Comparison of ENCODE assay signal across 9 cellular contexts in genomic region chr13:26037302-26037701, GRCh38. TPM values are rescaled to one million over a fixed set of nuclear protein-coding genes. Genes with fewer than 3 reads are reported as not detected.
DNase-seq lines count a peak whose midpoint lies in the region; ATAC-seq and TF ChIP-seq lines count a peak whose summit lies in the region.
"Had no signal": no experiment of that assay in that cellular context is flagged by ENCODE, and none has a peak within 500 bp of the region (broad histone marks: within the 10 kb centered on the region; RNA-seq: fewer than 3 reads in every experiment).

No MANE protein-coding gene starts in this region.

- no peaks in the 10 kb centered on the region for H4K20me1 ChIP-seq in MM.1S (ENCODE audit: insufficient read depth, low read length)

- peaks cover 0 to 3% (median 0%) of the 10 kb centered on the region in 7 donors for H3K4me1 Mint-ChIP-seq in naive thymus-derived CD4-positive, alpha-beta T cell
- H3K4me1 Mint-ChIP-seq in T-helper 2 cell treated with Interferon-gamma antibody and Interleukin-4, amounts not matched to agents 5 μg/mL and 100 μg/mL, for 36 hours (ENCODE audit: low read depth): peaks cover 1% of the 10 kb centered on the region
- H3K4me1 Mint-ChIP-seq: brain had no signal

- H3K4me2 ChIP-seq in MM.1S (ENCODE audit: low read depth, low read length): no peak overlapping the region

- no peaks in the 10 kb centered on the region for H3K9me3 ChIP-seq in MM.1S (replicated peaks; ENCODE audit: insufficient read depth, low read length)
- no peaks in the 10 kb centered on the region for H3K9me3 ChIP-seq in naive thymus-derived CD4-positive, alpha-beta T cell (ENCODE audit: control insufficient read depth in 2 of 3, low read length in 3 of 3)

- H3F3A ChIP-seq in MM.1S (ENCODE audit: insufficient read depth, low read length): no peaks in the 10 kb centered on the region

- no peak overlapping the region for H3K27ac ChIP-seq in MM.1S (ENCODE audit: low read length)
- H3K27ac ChIP-seq in naive thymus-derived CD4-positive, alpha-beta T cell (ENCODE audit: low read depth, low read length): no peak overlapping the region

- H3K4me3 Mint-ChIP-seq in naive thymus-derived CD4-positive, alpha-beta T cell: no peak overlapping the region
- H3K4me3 Mint-ChIP-seq in T-helper 2 cell treated with Interferon-gamma antibody and Interleukin-4, amounts not matched to agents 5 μg/mL and 100 μg/mL, for 36 hours: no peak overlapping the region
- H3K4me3 Mint-ChIP-seq: brain had no signal

- no peak overlapping the region for H3K9ac ChIP-seq in MM.1S (ENCODE audit: low read length)

- CTCF ChIA-PET in naive thymus-derived CD4-positive, alpha-beta T cell (lab: Charles Lee): interaction anchor here (1.1 to 1.5 kb wide), 3 partner anchors 24 to 214 kb away, joined by 3 to 4 read pairs (median 3); no protein-coding TSS in a partner anchor

- no peaks in the 10 kb centered on the region for H3K79me2 ChIP-seq in MM.1S (ENCODE audit: low read length)

- H3K27ac Mint-ChIP-seq in naive thymus-derived CD4-positive, alpha-beta T cell: no peak overlapping the region
- no peak overlapping the region for H3K27ac Mint-ChIP-seq in T-helper 2 cell treated with Interferon-gamma antibody and Interleukin-4, amounts not matched to agents 5 μg/mL and 100 μg/mL, for 36 hours
- H3K27ac Mint-ChIP-seq: brain had no signal

- H3K9me2 ChIP-seq in MM.1S (replicated peaks; ENCODE audit: insufficient read depth, low read length): no peaks in the 10 kb centered on the region

- H3K27me3 ChIP-seq in MM.1S (replicated peaks; ENCODE audit: insufficient read depth, low read length): no peaks in the 10 kb centered on the region
- H3K27me3 ChIP-seq in naive thymus-derived CD4-positive, alpha-beta T cell (ENCODE audit: control insufficient read depth in 2 of 2, insufficient read depth in 2 of 2, low read length in 2 of 2): no peaks in the 10 kb centered on the region

- H3K36me3 Mint-ChIP-seq in naive thymus-derived CD4-positive, alpha-beta T cell: peaks cover 0 to 4% (median 0%) of the 10 kb centered on the region in 5 donors
- no peaks in the 10 kb centered on the region for H3K36me3 Mint-ChIP-seq in T-helper 2 cell treated with Interferon-gamma antibody and Interleukin-4, amounts not matched to agents 5 μg/mL and 100 μg/mL, for 36 hours (ENCODE audit: low read depth)
- H3K36me3 Mint-ChIP-seq: brain had no signal

- no peaks in the 10 kb centered on the region for H3K4me1 ChIP-seq in MM.1S (ENCODE audit: low read length)
- no peaks in the 10 kb centered on the region for H3K4me1 ChIP-seq in naive thymus-derived CD4-positive, alpha-beta T cell (ENCODE audit: control insufficient read depth in 2 of 2, insufficient read depth in 2 of 2, low read length in 2 of 2)

- peaks cover 0 to 8% (median 3%) of the 10 kb centered on the region in 5 donors for H3K27me3 Mint-ChIP-seq in naive thymus-derived CD4-positive, alpha-beta T cell
- peaks cover 19% of the 10 kb centered on the region for H3K27me3 Mint-ChIP-seq in T-helper 2 cell treated with Interferon-gamma antibody and Interleukin-4, amounts not matched to agents 5 μg/mL and 100 μg/mL, for 36 hours (ENCODE audit: low read depth)

- POLR2A ChIA-PET in naive thymus-derived CD4-positive, alpha-beta T cell (lab: Charles Lee): no interaction called here

- no peaks in the 10 kb centered on the region for H3K36me3 ChIP-seq in MM.1S (replicated peaks; ENCODE audit: insufficient read depth, low read length)
- H3K36me3 ChIP-seq in naive thymus-derived CD4-positive, alpha-beta T cell (ENCODE audit: control insufficient read depth in 2 of 3, insufficient read depth in 3 of 3, low read length in 3 of 3): no peaks in the 10 kb centered on the region

- H3K4me3 ChIP-seq in MM.1S (ENCODE audit: low read length): no peak overlapping the region
- H3K4me3 ChIP-seq in cardiac fibroblast (replicated peaks in 1 of 2; ENCODE audit: low read depth in 2 of 2, low read length in 2 of 2): no peak overlapping the region
- no peak overlapping the region for H3K4me3 ChIP-seq in naive thymus-derived CD4-positive, alpha-beta T cell (ENCODE audit: low read length)

- no peak overlapping the region for H2AFZ ChIP-seq in MM.1S (ENCODE audit: low read length)

- TF ChIP-seq CTCF in MM.1S (IDR thresholded peaks at IDR 0.05; ENCODE audit: low read length) (peak; percentile 31; the same call in 1 of the 2 replicates), cardiac fibroblast (IDR thresholded peaks at IDR 0.05; ENCODE audit: low read depth, low read length) (peak; percentile 45)

- intact Hi-C loops in naive thymus-derived CD4-positive, alpha-beta T cell (cut with micrococcal nuclease): no loop called here

- peak; percentile 55 for ATAC-seq in naive thymus-derived CD4-positive, alpha-beta T cell
- ATAC-seq in HG02759 (IDR thresholded peaks at IDR 0.05; ENCODE audit: unreplicated experiment) (no peak), HG03108 (IDR thresholded peaks at IDR 0.05; ENCODE audit: unreplicated experiment) (no peak)

- peaks cover 0 to 5% (median 1%) of the 10 kb centered on the region in 11 donors for H3K9me3 Mint-ChIP-seq in naive thymus-derived CD4-positive, alpha-beta T cell
- no peaks in the 10 kb centered on the region for H3K9me3 Mint-ChIP-seq in T-helper 2 cell treated with Interferon-gamma antibody and Interleukin-4, amounts not matched to agents 5 μg/mL and 100 μg/mL, for 36 hours

- peak; percentile 14 for DNase-seq in ELR (ENCODE audit: low read depth)
- DNase-seq in MM.1S: no peak
- DNase-seq in cardiac fibroblast (ENCODE audit: low read depth in 2 of 2): peak; percentile 28
- peak in 1 of 9 donors; percentile 19 for DNase-seq in naive thymus-derived CD4-positive, alpha-beta T cell
- DNase-seq in NCI-H1105 (lab: John Stamatoyannopoulos, UW): no peak
- DNase-seq in T-helper 2 cell treated with Interferon-gamma antibody and Interleukin-4, amounts not matched to agents 5 μg/mL and 100 μg/mL, for 36 hours (ENCODE audit: low spot score): no peak

RNA-seq across cellular contexts. Expression of gene SHISA2, which starts 14.5 kb away (rescaled TPM):
- 1 to 10 TPM in 4 of 5 experiments, under 1 TPM in 1; 0.98 to 3.6 (median 1.6) TPM for total RNA-seq in naive thymus-derived CD4-positive, alpha-beta T cell
- polyA plus RNA-seq in naive thymus-derived CD4-positive, alpha-beta T cell: under 1 TPM; 0.25 to 0.95 TPM

Comparison
In these comparisons a context has a peak if more than half of its experiments do, and no peak if none do; other contexts are left out.
1. DNase-seq: peak in ELR (single experiment) and cardiac fibroblast (2 of 2); none in MM.1S (single experiment), NCI-H1105 (single experiment) and T-helper 2 cell treated with Interferon-gamma antibody and Interleukin-4, amounts not matched to agents 5 μg/mL and 100 μg/mL, for 36 hours (single experiment).